In the genomic region with DNA sequence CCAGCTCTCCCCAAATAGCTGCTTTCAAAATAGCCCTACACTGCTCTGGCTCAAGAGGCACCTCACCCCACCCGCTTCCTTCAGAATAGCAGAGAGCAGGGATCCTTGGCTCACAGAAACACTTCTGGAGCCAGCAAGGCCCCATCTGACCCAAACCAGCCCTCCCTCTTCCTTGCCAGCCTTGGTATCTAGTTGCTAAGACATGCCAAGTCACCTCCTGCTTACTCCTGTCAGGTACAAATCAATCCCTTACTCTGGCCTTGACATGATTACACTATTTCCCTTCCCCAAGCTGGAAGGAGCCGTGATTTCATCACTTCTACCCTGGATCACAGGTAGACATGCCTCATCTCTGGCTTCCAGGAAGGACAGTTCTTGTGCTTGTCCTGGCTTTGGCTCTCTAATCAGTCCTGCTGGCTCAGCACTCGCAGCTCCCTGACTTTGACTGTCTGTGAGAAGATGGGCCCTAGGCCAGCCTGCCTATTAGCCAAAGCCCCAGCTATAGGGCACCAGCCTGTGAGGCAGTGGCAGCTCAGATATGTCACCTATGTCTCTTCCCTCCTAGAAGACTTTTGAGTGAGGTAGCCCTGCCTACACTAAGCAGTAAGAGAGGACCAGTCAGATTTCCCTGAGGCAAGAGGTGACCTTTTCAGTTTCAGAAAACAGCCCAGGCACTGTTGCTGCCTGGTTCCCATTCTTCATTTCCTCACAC, we compare ENCODE assay signal across 10 cellular contexts. TPM values are rescaled to one million over a fixed set of nuclear protein-coding genes. Genes with fewer than 3 reads are reported as not detected.
DNase-seq lines count a peak whose midpoint lies in the region; ATAC-seq and TF ChIP-seq lines count a peak whose summit lies in the region.
"Had no signal": no experiment of that assay in that cellular context is flagged by ENCODE, and none has a peak within 500 bp of the region (broad histone marks: within the 10 kb centered on the region; RNA-seq: fewer than 3 reads in every experiment).

No MANE protein-coding gene starts in this region.

- H3K27ac ChIP-seq in esophagus squamous epithelium = peak overlapping the region; percentile 59 to 82 (median 74)

- intact Hi-C loops in esophagus squamous epithelium (cut with DNase I) = loop anchor here (10.0 kb wide), 1 partner anchor 216 kb away; no protein-coding TSS in a partner anchor

- WGBS in esophagus squamous epithelium, 2 donors = 11 to 36% methylated on average over 3 of the region's 3 CpGs

- H3K27me3 ChIP-seq in esophagus squamous epithelium = no peaks in the 10 kb centered on the region

- H3K4me3 ChIP-seq in esophagus squamous epithelium = no peak overlapping the region

- no peaks in the 10 kb centered on the region for H3K9me3 Mint-ChIP-seq in activated naive CD4-positive, alpha-beta T cell treated with anti-CD3 and anti-CD28 coated beads, Interleukin-2, amount 50 U/mL, for 72 hours
- H3K9me3 Mint-ChIP-seq: activated naive CD4-positive, alpha-beta T cell treated with anti-CD3 and anti-CD28 coated beads, Interleukin-2, amount 10 ng/mL, durations not matched to agents 7 days and 5 days had no signal

- ATAC-seq in activated naive CD4-positive, alpha-beta T cell treated with anti-CD3 and anti-CD28 coated beads, Interleukin-2, amount 50 U/mL, for 72 hours = peak; percentile 34 to 65
- ATAC-seq in omental fat pad (ENCODE audit: low FRiP score) = peak; percentile 74
- ATAC-seq in HG03432 (IDR thresholded peaks at IDR 0.05; ENCODE audit: unreplicated experiment) = no peak

- TF ChIP-seq CTCF in esophagus squamous epithelium (IDR thresholded peaks at IDR 0.05) (no peak), omental fat pad (IDR thresholded peaks at IDR 0.05) (no peak)

- peaks cover 19 to 35% (median 25%) of the 10 kb centered on the region in 3 donors for H3K4me1 ChIP-seq in esophagus squamous epithelium

- peak overlapping the region; percentile 69 to 73 for H3K27ac Mint-ChIP-seq in activated naive CD4-positive, alpha-beta T cell treated with anti-CD3 and anti-CD28 coated beads, Interleukin-2, amount 50 U/mL, for 72 hours
- H3K27ac Mint-ChIP-seq: activated naive CD4-positive, alpha-beta T cell treated with anti-CD3 and anti-CD28 coated beads, Interleukin-2, amount 10 ng/mL, durations not matched to agents 7 days and 5 days had no signal

- no peaks in the 10 kb centered on the region for H3K9me3 ChIP-seq in esophagus squamous epithelium

- peaks cover 0 to 4% of the 10 kb centered on the region in 2 donors for H3K36me3 Mint-ChIP-seq in activated naive CD4-positive, alpha-beta T cell treated with anti-CD3 and anti-CD28 coated beads, Interleukin-2, amount 50 U/mL, for 72 hours

- no peak for DNase-seq in activated naive CD4-positive, alpha-beta T cell treated with anti-CD3 and anti-CD28 coated beads, Interleukin-2, amount 50 U/mL, for 72 hours (ENCODE audit: low spot score in 2 of 2)
- no peak for DNase-seq in activated naive CD4-positive, alpha-beta T cell treated with anti-CD3 and anti-CD28 coated beads, Interleukin-2, amount 50 U/mL, for 16 hours
- DNase-seq in esophagus squamous epithelium (lab: John Stamatoyannopoulos, UW) = no peak
- no peak for DNase-seq in omental fat pad (ENCODE audit: low spot score)
- no peak for DNase-seq in NCI-H1436 (lab: John Stamatoyannopoulos, UW)
- no peak for DNase-seq in stimulated activated CD4-positive, alpha-beta T cell treated with anti-CD3 and anti-CD28 coated beads, Interleukin-4, amount 100 ng/mL, for 4 hours
- DNase-seq in OCI-M1 (lab: John Stamatoyannopoulos, UW) = no peak
- DNase-seq: activated naive CD4-positive, alpha-beta T cell treated with anti-CD3 and anti-CD28 coated beads, Interleukin-2, amount 10 ng/mL, durations not matched to agents 7 days and 5 days; NCI-H82 had no signal

- TF ChIP-seq POLR2A in esophagus squamous epithelium (IDR thresholded peaks at IDR 0.05) = no peak

- H3K36me3 ChIP-seq in esophagus squamous epithelium = peaks cover 6 to 45% (median 14%) of the 10 kb centered on the region in 3 donors

RNA-seq across cellular contexts. Expression of a gene that starts 8.9 kb away (rescaled TPM):
- 10 to 100 TPM; 32.0 to 40.1 TPM for total RNA-seq in activated naive CD4-positive, alpha-beta T cell treated with anti-CD3 and anti-CD28 coated beads, Interleukin-2, amount 50 U/mL, for 72 hours
- 10 to 100 TPM in 3 of 4 donors, 1 to 10 TPM in 1; 8.4 to 23.5 (median 19.1) TPM for total RNA-seq in esophagus squamous epithelium
- total RNA-seq in omental fat pad = 10 to 100 TPM; 11.5 to 28.1 (median 12.8) TPM

RNA-seq across cellular contexts. Expression of a gene that starts 9.2 kb away (rescaled TPM):
- total RNA-seq in activated naive CD4-positive, alpha-beta T cell treated with anti-CD3 and anti-CD28 coated beads, Interleukin-2, amount 50 U/mL, for 72 hours = 10 to 100 TPM; 30.2 to 34.0 TPM
- 10 to 100 TPM in 1 of 4 donors, 1 to 10 TPM in 3; 6.4 to 11.4 (median 9.1) TPM for total RNA-seq in esophagus squamous epithelium
- total RNA-seq in omental fat pad = 10 to 100 TPM in 1 of 4 donors, 1 to 10 TPM in 3; 6.1 to 14.3 (median 7.4) TPM

RNA-seq across cellular contexts. Expression of a gene that starts 22.4 kb away (rescaled TPM):
- 10 to 100 TPM in 1 of 2 donors, 1 to 10 TPM in 1; 6.1 to 19.8 TPM for total RNA-seq in activated naive CD4-positive, alpha-beta T cell treated with anti-CD3 and anti-CD28 coated beads, Interleukin-2, amount 50 U/mL, for 72 hours
- 1 to 10 TPM; 4.0 to 4.8 (median 4.6) TPM for total RNA-seq in esophagus squamous epithelium
- total RNA-seq in omental fat pad = 1 to 10 TPM in 1 of 4 donors, not detected in 3; 2.0 TPM
